ENCODE assay signal across 15 cellular contexts in the genomic region with DNA sequence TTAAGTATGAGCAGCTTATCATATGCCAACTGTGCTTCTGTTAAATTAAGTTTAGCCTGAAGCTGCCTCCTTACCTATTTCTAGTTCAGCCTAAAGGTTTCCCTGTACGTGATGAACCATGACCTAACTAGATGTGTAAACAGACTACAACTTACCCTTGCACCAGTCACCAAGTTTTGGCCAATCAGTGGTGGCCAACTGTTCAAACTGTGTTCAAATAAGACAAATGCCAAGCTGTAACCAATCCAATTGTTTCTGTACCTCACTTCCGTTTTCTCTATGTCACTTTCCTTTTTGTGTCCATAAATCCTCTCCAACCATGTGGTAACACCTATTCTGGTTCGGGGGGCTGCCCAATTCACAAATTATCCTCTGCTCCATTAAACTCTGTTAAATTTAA. TPM values are rescaled to one million over a fixed set of nuclear protein-coding genes. Genes with fewer than 3 reads are reported as not detected.
DNase-seq lines count a peak whose midpoint lies in the region; ATAC-seq and TF ChIP-seq lines count a peak whose summit lies in the region.
"Had no signal": no experiment of that assay in that cellular context is flagged by ENCODE, and none has a peak within 500 bp of the region (broad histone marks: within the 10 kb centered on the region; RNA-seq: fewer than 3 reads in every experiment).

No MANE protein-coding gene starts in this region.

- no CpG with 5 or more reads among the region's 3 CpGs for WGBS in trophoblast cell (ENCODE audit: extremely low coverage, insufficient coverage, insufficient read length)

- 0 out of 2 replicates have a peak overlapping the region, but pooled peaks have one; percentile 0 for H3K4me2 ChIP-seq in PC-3 (ENCODE audit: low read length)
- H3K4me2 ChIP-seq in trophoblast cell (ENCODE audit: low read length) = no peak overlapping the region
- H3K4me2 ChIP-seq: BLaER1 had no signal

- no peak overlapping the region for H3K23ac ChIP-seq in trophoblast cell (ENCODE audit: low read length)

- H2AFZ ChIP-seq in PC-3 (ENCODE audit: low read length) (no peak overlapping the region), trophoblast cell (ENCODE audit: insufficient read depth, low read length, poor library complexity) (no peak overlapping the region)

- no peak overlapping the region for H2AK5ac ChIP-seq in trophoblast cell (ENCODE audit: low read length)

- no peak for TF ChIP-seq CTCF in PC-3 (conservative IDR thresholded peaks at IDR 0.05; ENCODE audit: low read depth, low read length)

- no peak overlapping the region for H3K9ac ChIP-seq in PC-3 (ENCODE audit: low read length)
- H3K9ac ChIP-seq in trophoblast cell (ENCODE audit: low read length) = no peak overlapping the region
- H3K9ac ChIP-seq: BLaER1 had no signal

- DNase-seq in DMS53 (lab: John Stamatoyannopoulos, UW) (peak; percentile 27), DMS53 treated with DMSO at 0.1 percent for 48 hours (lab: John Stamatoyannopoulos, UW; ENCODE audit: unreplicated experiment) (no peak), PC-3 (peak; percentile 42), left lobe of liver (ENCODE audit: low spot score) (peak; percentile 71), trophoblast cell (peak; percentile 54 to 58), NCI-H2081 treated with DMSO at 0.1 percent for 48 hours (lab: John Stamatoyannopoulos, UW) (no peak), HEK293T (ENCODE audit: extremely low spot score) (no peak)
- DNase-seq in activated naive CD4-positive, alpha-beta T cell treated with anti-CD3 and anti-CD28 coated beads, Interleukin-2, amount 50 U/mL, for 16 hours = no peak
- DNase-seq: Caco-2; CD8-positive, alpha-beta memory T cell; H7 had no signal

- H3K18ac ChIP-seq in trophoblast cell (ENCODE audit: low read length) = no peak overlapping the region

- H3F3A ChIP-seq in PC-3 (ENCODE audit: low read length, unreplicated experiment) = no peaks in the 10 kb centered on the region

- no peak overlapping the region for H2BK5ac ChIP-seq in trophoblast cell (ENCODE audit: low read depth, low read length, poor library complexity)

- CTCF ChIA-PET in PC-3 (lab: Charles Lee) (no interaction called here), HEK293T (lab: Yijun Ruan, JAX) (interaction anchor here (0.6 to 0.8 kb wide), 2 partner anchors 8 to 21 kb away, joined by 3 read pairs; no protein-coding TSS in a partner anchor)

- H4K91ac ChIP-seq in trophoblast cell (ENCODE audit: low read depth, low read length) = no peak overlapping the region

- H3K9me2 ChIP-seq in PC-3 (replicated peaks; ENCODE audit: low read length) = no peaks in the 10 kb centered on the region

- H3K36me3 ChIP-seq in PC-3 (ENCODE audit: low read depth, low read length) (no peaks in the 10 kb centered on the region), trophoblast cell (ENCODE audit: control insufficient read depth in 1 of 2, insufficient read depth in 2 of 2, low read length in 2 of 2) (no peaks in the 10 kb centered on the region)
- H3K36me3 ChIP-seq: BLaER1 had no signal

- no peaks in the 10 kb centered on the region for H3K27me3 ChIP-seq in PC-3 (ENCODE audit: low read length)
- no peaks in the 10 kb centered on the region for H3K27me3 ChIP-seq in trophoblast cell (ENCODE audit: insufficient read depth, low read length)

- H4K8ac ChIP-seq in trophoblast cell (ENCODE audit: low read depth, low read length) = no peak overlapping the region

- no peaks in the 10 kb centered on the region for H3K79me1 ChIP-seq in trophoblast cell (ENCODE audit: low read length)

- H3K27ac ChIP-seq in PC-3 (ENCODE audit: low read length) = no peak overlapping the region
- no peak overlapping the region for H3K27ac ChIP-seq in trophoblast cell (ENCODE audit: low read depth, low read length)
- H3K27ac ChIP-seq: 22Rv1, BLaER1 had no signal

- peaks cover 11% of the 10 kb centered on the region; the same call in 1 of the 2 replicates for H3K9me3 ChIP-seq in PC-3 (ENCODE audit: low read length)
- H3K9me3 ChIP-seq in trophoblast cell (ENCODE audit: insufficient read depth, low read depth, low read length) = no peaks in the 10 kb centered on the region

- no peak overlapping the region for H2BK12ac ChIP-seq in trophoblast cell (ENCODE audit: low read length)

- no peak overlapping the region for H3K14ac ChIP-seq in trophoblast cell (ENCODE audit: low read length)

- POLR2A ChIA-PET in PC-3 (lab: Charles Lee; ENCODE audit: unreplicated experiment) = no interaction called here
- POLR2A ChIA-PET in HEK293T (lab: Yijun Ruan, JAX) = no interaction called here

- H3K4me3 ChIP-seq in PC-3 (ENCODE audit: low read length) = no peak overlapping the region
- H3K4me3 ChIP-seq in trophoblast cell (ENCODE audit: low read depth, low read length) = no peak overlapping the region
- H3K4me3 ChIP-seq: BLaER1 had no signal

- no peak overlapping the region for H3K4ac ChIP-seq in trophoblast cell (ENCODE audit: low read depth, low read length)

- no peaks in the 10 kb centered on the region for H3K79me2 ChIP-seq in PC-3 (ENCODE audit: low read length)
- H3K79me2 ChIP-seq in trophoblast cell (ENCODE audit: control insufficient read depth, insufficient read depth, low read length, poor library complexity) = no peaks in the 10 kb centered on the region

- no peaks in the 10 kb centered on the region for H4K20me1 ChIP-seq in PC-3 (ENCODE audit: low read length)
- H4K20me1 ChIP-seq: BLaER1 had no signal

- H3K4me1 ChIP-seq in PC-3 (ENCODE audit: insufficient read depth, low read length) (peaks cover 13% of the 10 kb centered on the region), trophoblast cell (ENCODE audit: control insufficient read depth in 1 of 2, insufficient read depth in 2 of 2, low read length in 2 of 2) (peaks cover 5 to 9% of the 10 kb centered on the region in 2 experiments)

- intact Hi-C loops in PC-3 (cut with micrococcal nuclease) = no loop called here

- H4K12ac ChIP-seq in trophoblast cell (ENCODE audit: low read depth, low read length) = no peak overlapping the region

- ATAC-seq in PC-3 (no peak), left lobe of liver (peak; percentile 73)

- BruUV-seq in PC-3 (replicated peaks; lab: Mats Ljungman, UMichigan) = no TSS peak

- H2BK120ac ChIP-seq in trophoblast cell (ENCODE audit: insufficient read depth, low read length, poor library complexity) = no peak overlapping the region

TF ChIP-seq in HEK293T, 16 proteins besides CTCF, POLR2A, EP300 and RAD21:
- TF ChIP-seq ARNT (IDR thresholded peaks at IDR 0.05) = no peak
- TF ChIP-seq FOXM1 (IDR thresholded peaks at IDR 0.05; ENCODE audit: borderline replicate concordance) = no peak
- no peak for TF ChIP-seq CTBP1 (IDR thresholded peaks at IDR 0.05; ENCODE audit: borderline replicate concordance)
- no peak for TF ChIP-seq FOXA1 (IDR thresholded peaks at IDR 0.05)
- TF ChIP-seq L3MBTL2 (conservative IDR thresholded peaks at IDR 0.05) = no peak
- TF ChIP-seq, protein P1, sequence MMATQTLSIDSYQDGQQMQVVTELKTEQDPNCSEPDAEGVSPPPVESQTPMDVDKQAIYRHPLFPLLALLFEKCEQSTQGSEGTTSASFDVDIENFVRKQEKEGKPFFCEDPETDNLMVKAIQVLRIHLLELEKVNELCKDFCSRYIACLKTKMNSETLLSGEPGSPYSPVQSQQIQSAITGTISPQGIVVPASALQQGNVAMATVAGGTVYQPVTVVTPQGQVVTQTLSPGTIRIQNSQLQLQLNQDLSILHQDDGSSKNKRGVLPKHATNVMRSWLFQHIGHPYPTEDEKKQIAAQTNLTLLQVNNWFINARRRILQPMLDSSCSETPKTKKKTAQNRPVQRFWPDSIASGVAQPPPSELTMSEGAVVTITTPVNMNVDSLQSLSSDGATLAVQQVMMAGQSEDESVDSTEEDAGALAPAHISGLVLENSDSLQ (IDR thresholded peaks at IDR 0.05) = no peak
- no peak for TF ChIP-seq ELF4 (IDR thresholded peaks at IDR 0.05)
- TF ChIP-seq TARDBP (IDR thresholded peaks at IDR 0.05) = no peak
- no peak for TF ChIP-seq ZNF384 (IDR thresholded peaks at IDR 0.05)
- no peak for TF ChIP-seq SP1 (IDR thresholded peaks at IDR 0.05)
- TF ChIP-seq BHLHE40 (IDR thresholded peaks at IDR 0.05; ENCODE audit: borderline replicate concordance) = no peak
- TF ChIP-seq NFRKB (IDR thresholded peaks at IDR 0.05) = no peak

RNA-seq across cellular contexts. Expression of a gene that starts 6.0 kb away (rescaled TPM):
- 9.6 and 10.8 TPM in 2 replicates for total RNA-seq in PC-3 (2014; rRNA removed)
- total RNA-seq in left lobe of liver = 44.8 TPM
- polyA plus RNA-seq in trophoblast cell (2013) = 10.2 TPM in 2 replicates
- total RNA-seq: A673; CD8-positive, alpha-beta memory T cell had no signal

RNA-seq across cellular contexts. Expression of a gene that starts 14.2 kb away (rescaled TPM):
- total RNA-seq in PC-3 (2014; rRNA removed) (41.4 and 48.1 TPM in 2 replicates), left lobe of liver (3.2 TPM)
- polyA plus RNA-seq in trophoblast cell (2013) = 11.1 and 11.8 TPM in 2 replicates

RNA-seq across cellular contexts. Expression of a gene that starts 52.2 kb away (rescaled TPM):
- total RNA-seq in PC-3 (2014; rRNA removed) (not detected in 2 replicates), left lobe of liver (7.1 TPM)
- 2.9 and 3.4 TPM in 2 replicates for polyA plus RNA-seq in trophoblast cell (2013)
- total RNA-seq: HT-29 had no signal
- polyA plus RNA-seq: CD8-positive, alpha-beta memory T cell had no signal

Comparison
In these comparisons a context has a peak if more than half of its experiments do, and no peak if none do; other contexts are left out.
1. DNase-seq: peak in DMS53 (single experiment), PC-3 (single experiment), left lobe of liver (single experiment) and trophoblast cell (2 of 2); none in DMS53 treated with DMSO at 0.1 percent for 48 hours (single experiment), NCI-H2081 treated with DMSO at 0.1 percent for 48 hours (single experiment), HEK293T (single experiment) and activated naive CD4-positive, alpha-beta T cell treated with anti-CD3 and anti-CD28 coated beads, Interleukin-2, amount 50 U/mL, for 16 hours (single experiment).